13 cellular contexts compared by ENCODE assay signal in genomic region chr10:78658645-78659632, GRCh38.
DNase-seq lines count a peak whose midpoint lies in the region; ATAC-seq and TF ChIP-seq lines count a peak whose summit lies in the region.
"Had no signal": no experiment of that assay in that cellular context is flagged by ENCODE, and none has a peak within 500 bp of the region (broad histone marks: within the 10 kb centered on the region; RNA-seq: fewer than 3 reads in every experiment).

No MANE protein-coding gene starts in this region.

- peak; percentile 61 for ATAC-seq in GM18909 (IDR thresholded peaks at IDR 0.05; ENCODE audit: poor library complexity, unreplicated experiment)
- peak; percentile 77 for ATAC-seq in HG02588 (IDR thresholded peaks at IDR 0.05; ENCODE audit: unreplicated experiment)
- peak; percentile 59 for ATAC-seq in HG03571 (IDR thresholded peaks at IDR 0.05; ENCODE audit: unreplicated experiment)
- ATAC-seq in right cardiac atrium: no peak
- ATAC-seq: HepG2, natural killer cell had no signal

- WGBS in right cardiac atrium: 87% methylated on average over 8 of the region's 8 CpGs
- 92% methylated on average over 8 of the region's 8 CpGs for WGBS in SK-N-SH (ENCODE audit: low lambda C conversion rate)

- TF ChIP-seq CTCF in neural progenitor cell (IDR thresholded peaks at IDR 0.05): no peak
- TF ChIP-seq CTCF in WERI-Rb-1 (IDR thresholded peaks at IDR 0.05; ENCODE audit: low read depth, low read length): no peak
- TF ChIP-seq CTCF in SK-N-SH (IDR thresholded peaks at IDR 0.05): no peak

- H3K27ac ChIP-seq in neural progenitor cell (no peak overlapping the region), right cardiac atrium (ENCODE audit: low read length) (no peak overlapping the region), WERI-Rb-1 (no peak overlapping the region), SK-N-SH (ENCODE audit: low read depth in 2 of 2, low read length in 1 of 2) (peak overlapping the region in 1 of 2 experiments; percentile 57; a peak in 2 of 4 replicates)
- H3K27ac ChIP-seq: stomach had no signal

- H3K4me1 ChIP-seq in neural progenitor cell (peaks cover 35% of the 10 kb centered on the region), right cardiac atrium (ENCODE audit: control insufficient read depth, insufficient read depth, low read length) (no peaks in the 10 kb centered on the region), SK-N-SH (ENCODE audit: control insufficient read depth in 1 of 2, insufficient read depth in 2 of 2, low read depth in 1 of 2, low read length in 1 of 2) (peaks cover 0 to 37% of the 10 kb centered on the region in 2 experiments; a peak in 2 of 4 replicates)

- H3K4me2 ChIP-seq in neural progenitor cell (no peak overlapping the region), SK-N-SH (no peak overlapping the region)

- TF ChIP-seq RAD21 in SK-N-SH (IDR thresholded peaks at IDR 0.05; ENCODE audit: low read length): no peak

- POLR2A ChIA-PET in SK-N-SH (lab: Yijun Ruan, JAX): no interaction called here

- H3K27me3 ChIP-seq in neural progenitor cell: no peaks in the 10 kb centered on the region
- no peaks in the 10 kb centered on the region for H3K27me3 ChIP-seq in right cardiac atrium (ENCODE audit: control insufficient read depth, insufficient read depth)
- H3K27me3 ChIP-seq in WERI-Rb-1 (ENCODE audit: insufficient read depth, low read depth, severe bottlenecking): no peaks in the 10 kb centered on the region
- H3K27me3 ChIP-seq in SK-N-SH (ENCODE audit: insufficient read depth): no peaks in the 10 kb centered on the region
- H3K27me3 ChIP-seq: stomach had no signal

- H4K20me1 ChIP-seq in neural progenitor cell (ENCODE audit: low read depth) (no peaks in the 10 kb centered on the region), SK-N-SH (ENCODE audit: insufficient read depth) (no peaks in the 10 kb centered on the region)

- no peaks in the 10 kb centered on the region for H3K36me3 Mint-ChIP-seq in neural progenitor cell
- H3K36me3 Mint-ChIP-seq: natural killer cell had no signal

- CTCF ChIA-PET in SK-N-SH (lab: Yijun Ruan, JAX): interaction anchor here (0.7 to 3.5 kb wide), 10 partner anchors 15 to 538 kb away, joined by 3 to 12 read pairs (median 4); no protein-coding TSS in a partner anchor

- H3K9me3 Mint-ChIP-seq in neural progenitor cell: peaks cover 8% of the 10 kb centered on the region
- H3K9me3 Mint-ChIP-seq: natural killer cell had no signal

- peak overlapping the region; percentile 38 for H3K27ac Mint-ChIP-seq in neural progenitor cell
- H3K27ac Mint-ChIP-seq: natural killer cell had no signal

- H3K4me3 ChIP-seq in neural progenitor cell (no peak overlapping the region), right cardiac atrium (ENCODE audit: low read length) (no peak overlapping the region), WERI-Rb-1 (ENCODE audit: low read depth, low read length) (no peak overlapping the region), SK-N-SH (ENCODE audit: low read depth in 2 of 2, low read length in 1 of 2) (no peak overlapping the region)
- H3K4me3 ChIP-seq: stomach had no signal

- no peak overlapping the region for H3K4me3 Mint-ChIP-seq in neural progenitor cell
- H3K4me3 Mint-ChIP-seq: natural killer cell had no signal

- DNase-seq in neural progenitor cell (ENCODE audit: low spot score) (no peak), right cardiac atrium (no peak), WERI-Rb-1 (no peak), SK-N-SH (no peak), NCI-H748 (lab: John Stamatoyannopoulos, UW; ENCODE audit: unreplicated experiment) (no peak)
- DNase-seq: activated CD8-positive, alpha-beta memory T cell treated with anti-CD3 and anti-CD28 coated beads for 24 hours; natural killer cell; stomach; SW 1271 had no signal

- H2AFZ ChIP-seq in neural progenitor cell (replicated peaks) (no peak overlapping the region), SK-N-SH (ENCODE audit: low read depth) (no peak overlapping the region)

- peaks cover 4% of the 10 kb centered on the region for H3K4me1 Mint-ChIP-seq in neural progenitor cell
- H3K4me1 Mint-ChIP-seq: natural killer cell had no signal

- H3K9ac ChIP-seq in neural progenitor cell (no peak overlapping the region), SK-N-SH (no peak overlapping the region)

- no peaks in the 10 kb centered on the region for H3K79me2 ChIP-seq in neural progenitor cell (ENCODE audit: low read depth)
- H3K79me2 ChIP-seq in SK-N-SH (ENCODE audit: insufficient read depth): no peaks in the 10 kb centered on the region

- TF ChIP-seq EP300 in SK-N-SH (IDR thresholded peaks at IDR 0.05; ENCODE audit: borderline replicate concordance in 1 of 2, low read depth in 1 of 2, low read length in 1 of 2): no peak

- H3F3A ChIP-seq in neural progenitor cell (ENCODE audit: low read depth): peaks cover 13% of the 10 kb centered on the region
- H3F3A ChIP-seq in SK-N-SH (replicated peaks; ENCODE audit: insufficient read depth): no peaks in the 10 kb centered on the region

- intact Hi-C loops in right cardiac atrium (cut with DNase I): loop anchor here in 2 of 4 donors (5.0 to 10.0 kb wide), 2 partner anchors 612 to 614 kb away; no protein-coding TSS in a partner anchor

- no peaks in the 10 kb centered on the region for H3K9me2 ChIP-seq in SK-N-SH

- no peaks in the 10 kb centered on the region for H3K9me3 ChIP-seq in neural progenitor cell (ENCODE audit: low read depth)
- H3K9me3 ChIP-seq in right cardiac atrium (ENCODE audit: control insufficient read depth, low read length): no peaks in the 10 kb centered on the region
- no peaks in the 10 kb centered on the region for H3K9me3 ChIP-seq in WERI-Rb-1 (ENCODE audit: severe bottlenecking)
- no peaks in the 10 kb centered on the region for H3K9me3 ChIP-seq in SK-N-SH

- H3K27me3 Mint-ChIP-seq in neural progenitor cell (ENCODE audit: insufficient read depth, low read depth): peaks cover 8% of the 10 kb centered on the region

- H3K36me3 ChIP-seq in neural progenitor cell: no peaks in the 10 kb centered on the region
- no peaks in the 10 kb centered on the region for H3K36me3 ChIP-seq in WERI-Rb-1
- no peaks in the 10 kb centered on the region for H3K36me3 ChIP-seq in SK-N-SH (replicated peaks in 1 of 2; ENCODE audit: control insufficient read depth in 1 of 2, insufficient read depth in 2 of 2, low read length in 1 of 2)
- H3K36me3 ChIP-seq: stomach had no signal

TF ChIP-seq in SK-N-SH, 30 proteins besides CTCF, POLR2A, EP300 and RAD21:
- TF ChIP-seq SMC3 (IDR thresholded peaks at IDR 0.05; ENCODE audit: low read depth, low read length): no peak
- TF ChIP-seq SIN3A (IDR thresholded peaks at IDR 0.05; ENCODE audit: borderline replicate concordance, low read depth, low read length): no peak
- no peak for TF ChIP-seq MEF2A (IDR thresholded peaks at IDR 0.05; ENCODE audit: borderline replicate concordance, low read depth)
- no peak for TF ChIP-seq EZH2phosphoT487 (IDR thresholded peaks at IDR 0.05; ENCODE audit: borderline replicate concordance, low read depth)
- TF ChIP-seq GATA2 (CRISPR knock-in tag; IDR thresholded peaks at IDR 0.05): no peak
- no peak for TF ChIP-seq NRF1 (IDR thresholded peaks at IDR 0.05; ENCODE audit: low read depth, low read length)
- no peak for TF ChIP-seq CHD2 (IDR thresholded peaks at IDR 0.05; ENCODE audit: low read length, partially characterized antibody)
- TF ChIP-seq PBX3 (IDR thresholded peaks at IDR 0.05): no peak
- TF ChIP-seq JUND (IDR thresholded peaks at IDR 0.05): no peak
- no peak for TF ChIP-seq POLR2AphosphoS5 (IDR thresholded peaks at IDR 0.05; ENCODE audit: low read depth, low read length)
- no peak for TF ChIP-seq FOSL2 (IDR thresholded peaks at IDR 0.05; ENCODE audit: borderline replicate concordance, low read depth)
- TF ChIP-seq ZBTB33 (IDR thresholded peaks at IDR 0.05; ENCODE audit: borderline replicate concordance, low read depth): no peak
- TF ChIP-seq NFIC (IDR thresholded peaks at IDR 0.05; ENCODE audit: borderline replicate concordance): no peak
- no peak for TF ChIP-seq TCF12 (IDR thresholded peaks at IDR 0.05)
- no peak for TF ChIP-seq MXI1 (IDR thresholded peaks at IDR 0.05; ENCODE audit: low read depth, low read length)
- TF ChIP-seq TEAD4 (IDR thresholded peaks at IDR 0.05; ENCODE audit: borderline replicate concordance, insufficient read depth): no peak
- no peak for TF ChIP-seq YY1 (IDR thresholded peaks at IDR 0.05; ENCODE audit: low read depth)

Comparison
In these comparisons a context has a peak if more than half of its experiments do, and no peak if none do; other contexts are left out.
1. ATAC-seq: peak in GM18909 (single experiment), HG02588 (single experiment) and HG03571 (single experiment); none in right cardiac atrium (0 of 2).